In genomic region chr15:78527325-78527724, GRCh38 we compare ENCODE assay signal across 32 cellular contexts.
"Had no signal": no experiment of that assay in that cellular context is flagged by ENCODE, and none has a peak within 500 bp of the region (broad histone marks: within the 10 kb centered on the region; RNA-seq: fewer than 3 reads in every experiment).

No MANE protein-coding gene starts in this region.

- H3K36me3 Mint-ChIP-seq: activated naive CD8-positive, alpha-beta T cell had no signal

- H3K27me3 Mint-ChIP-seq: activated CD4-positive, alpha-beta T cell treated with anti-CD3 and anti-CD28 coated beads for 36 hours; activated CD4-positive, alpha-beta T cell treated with anti-CD3 and anti-CD28 coated beads, Interleukin-2, amount 10 ng/mL, durations not matched to agents 7 days and 5 days; activated naive CD8-positive, alpha-beta T cell; activated naive CD8-positive, alpha-beta T cell treated with anti-CD3 and anti-CD28 coated beads, Interleukin-2, amount 50 U/mL, for 24 hours; activated T-cell treated with anti-CD3 and anti-CD28 coated beads, Interleukin-2, amount 50 U/mL, for 24 hours; brain had no signal

- H3K27ac ChIP-seq: SK-N-MC had no signal

- DNase-seq: activated CD4-positive, alpha-beta T cell treated with anti-CD3 and anti-CD28 coated beads for 36 hours; activated CD4-positive, alpha-beta T cell treated with anti-CD3 and anti-CD28 coated beads, Interleukin-2, amount 10 ng/mL, durations not matched to agents 7 days and 5 days; activated CD4-positive, alpha-beta T cell treated with anti-CD3 and anti-CD28 coated beads, Interleukin-2, amount 50 U/mL, for 48 hours; activated CD8-positive, alpha-beta T cell treated with anti-CD3 and anti-CD28 coated beads, Interleukin-2, amount 10 ng/mL, durations not matched to agents 7 days and 5 days; activated gamma-delta T cell; activated naive CD4-positive, alpha-beta T cell treated with Interleukin-2 at 50 U/mL for 16 hours; activated naive CD8-positive, alpha-beta T cell treated with anti-CD3 and anti-CD28 coated beads, Interleukin-2, amount 50 U/mL, for 24 hours; activated T-cell treated with anti-CD3 and anti-CD28 coated beads, Interleukin-2, amount 50 U/mL, for 24 hours; anterior cingulate cortex; caudate nucleus; IMR-90; Karpas-422; KBM-7; NCI-H1048; NCI-H1105 treated with DMSO at 0.1 percent for 48 hours; NCI-H1436; NCI-H1694; NCI-H2029; NCI-H345; NCI-H510A; NCI-H526; NCI-H748 treated with DMSO at 0.1 percent for 48 hours; OCI-M1; Right ventricle myocardium superior had no signal

- H3K27ac Mint-ChIP-seq: activated CD4-positive, alpha-beta T cell treated with anti-CD3 and anti-CD28 coated beads for 36 hours; activated CD4-positive, alpha-beta T cell treated with anti-CD3 and anti-CD28 coated beads, Interleukin-2, amount 10 ng/mL, durations not matched to agents 7 days and 5 days; activated CD8-positive, alpha-beta T cell treated with anti-CD3 and anti-CD28 coated beads, Interleukin-2, amount 10 ng/mL, durations not matched to agents 7 days and 5 days; activated naive CD8-positive, alpha-beta T cell; activated naive CD8-positive, alpha-beta T cell treated with anti-CD3 and anti-CD28 coated beads, Interleukin-2, amount 50 U/mL, for 24 hours; activated T-cell treated with anti-CD3 and anti-CD28 coated beads, Interleukin-2, amount 50 U/mL, for 24 hours; activated T-helper 2 cell treated with anti-CD3 and anti-CD28 coated beads, Interferon-gamma antibody, Interleukin-2, Interleukin-4, amounts not matched to agents 10 μg/mL and 5 μg/mL and 100 μg/mL, durations not matched to agents 14 hours and 24 hours and 36 hours; brain; T-helper 1 cell treated with Interleukin-12 subunit alpha and Interleukin-12 subunit beta and Interleukin-4 antibody, amounts not matched to agents 30 μg/mL and 1 μg/mL, for 36 hours; T-helper 2 cell treated with Interferon-gamma antibody and Interleukin-4, amounts not matched to agents 5 μg/mL and 100 μg/mL, for 36 hours had no signal

- H3K4me1 Mint-ChIP-seq: activated CD4-positive, alpha-beta T cell treated with anti-CD3 and anti-CD28 coated beads for 36 hours; activated CD4-positive, alpha-beta T cell treated with anti-CD3 and anti-CD28 coated beads, Interleukin-2, amount 10 ng/mL, durations not matched to agents 7 days and 5 days; activated naive CD8-positive, alpha-beta T cell treated with anti-CD3 and anti-CD28 coated beads, Interleukin-2, amount 50 U/mL, for 24 hours; brain had no signal

- FAIRE-seq: bronchial epithelial cell, TTC549 had no signal

- H3K4me3 Mint-ChIP-seq: activated CD4-positive, alpha-beta T cell treated with anti-CD3 and anti-CD28 coated beads for 36 hours; activated CD4-positive, alpha-beta T cell treated with anti-CD3 and anti-CD28 coated beads, Interleukin-2, amount 10 ng/mL, durations not matched to agents 7 days and 5 days; activated CD8-positive, alpha-beta T cell treated with anti-CD3 and anti-CD28 coated beads, Interleukin-2, amount 10 ng/mL, durations not matched to agents 7 days and 5 days; activated naive CD8-positive, alpha-beta T cell; activated naive CD8-positive, alpha-beta T cell treated with anti-CD3 and anti-CD28 coated beads, Interleukin-2, amount 50 U/mL, for 24 hours; activated T-cell treated with anti-CD3 and anti-CD28 coated beads, Interleukin-2, amount 50 U/mL, for 24 hours; brain; T-helper 1 cell treated with Interleukin-12 subunit alpha and Interleukin-12 subunit beta and Interleukin-4 antibody, amounts not matched to agents 30 μg/mL and 1 μg/mL, for 36 hours; T-helper 2 cell treated with Interferon-gamma antibody and Interleukin-4, amounts not matched to agents 5 μg/mL and 100 μg/mL, for 36 hours had no signal

- H3K9me3 Mint-ChIP-seq: activated naive CD8-positive, alpha-beta T cell treated with anti-CD3 and anti-CD28 coated beads, Interleukin-2, amount 50 U/mL, for 24 hours; activated T-cell treated with anti-CD3 and anti-CD28 coated beads, Interleukin-2, amount 50 U/mL, for 24 hours; activated T-helper 2 cell treated with anti-CD3 and anti-CD28 coated beads, Interferon-gamma antibody, Interleukin-2, Interleukin-4, amounts not matched to agents 10 μg/mL and 5 μg/mL and 100 μg/mL, durations not matched to agents 14 hours and 24 hours and 36 hours; T-helper 2 cell treated with Interferon-gamma antibody and Interleukin-4, amounts not matched to agents 5 μg/mL and 100 μg/mL, for 36 hours had no signal

- H3K4me3 ChIP-seq: SK-N-MC had no signal

- ATAC-seq: activated CD4-positive, alpha-beta T cell treated with anti-CD3 and anti-CD28 coated beads for 36 hours; activated CD8-positive, alpha-beta T cell treated with anti-CD3 and anti-CD28 coated beads, Interleukin-2, amount 10 ng/mL, durations not matched to agents 7 days and 5 days; activated naive CD8-positive, alpha-beta T cell treated with anti-CD3 and anti-CD28 coated beads, Interleukin-2, amount 50 U/mL, for 24 hours had no signal
